In genomic region chr6:54245265-54245664, GRCh38 we compare ENCODE assay signal across 1 cellular context.
TF ChIP-seq lines count a peak whose summit lies in the region.

No MANE protein-coding gene starts in this region.

TF ChIP-seq in GM23338, 12 proteins besides CTCF, POLR2A, EP300 and RAD21 (continued from another document):
- TF ChIP-seq ZNF462 (CRISPR knock-in tag; IDR thresholded peaks at IDR 0.05) (no peak), REST (IDR thresholded peaks at IDR 0.05; ENCODE audit: unreplicated experiment) (no peak)
